15 cellular contexts compared by ENCODE assay signal in genomic region chr22:38849816-38850215, GRCh38. TPM values are rescaled to one million over a fixed set of nuclear protein-coding genes. Genes with fewer than 3 reads are reported as not detected.
DNase-seq lines count a peak whose midpoint lies in the region; ATAC-seq and TF ChIP-seq lines count a peak whose summit lies in the region.
"Had no signal": no experiment of that assay in that cellular context is flagged by ENCODE, and none has a peak within 500 bp of the region (broad histone marks: within the 10 kb centered on the region; RNA-seq: fewer than 3 reads in every experiment).

No MANE protein-coding gene starts in this region.

- peaks cover 1 to 3% of the 10 kb centered on the region in 2 donors for H3K4me1 Mint-ChIP-seq in effector memory CD8-positive, alpha-beta T cell (ENCODE audit: low read depth in 2 of 2)
- H3K4me1 Mint-ChIP-seq: CD4-positive, CD25-positive, alpha-beta regulatory T cell; CD8-positive, alpha-beta memory T cell; IgD-negative memory B cell had no signal

- peak overlapping the region; percentile 27 for H3K18ac ChIP-seq in neuronal stem cell (ENCODE audit: low read length)

- H2AFZ ChIP-seq in neuronal stem cell (ENCODE audit: low read length) = no peak overlapping the region

- H3K4me1 ChIP-seq in heart right ventricle = peaks cover 0 to under 1% (median 0%) of the 10 kb centered on the region in 9 donors
- peaks cover 4 to 10% of the 10 kb centered on the region in 2 donors for H3K4me1 ChIP-seq in neuronal stem cell (ENCODE audit: control insufficient read depth in 2 of 2, insufficient read depth in 1 of 2, low read depth in 1 of 2, low read length in 2 of 2)
- H3K4me1 ChIP-seq: HAP-1 had no signal

- no peak overlapping the region for H2BK120ac ChIP-seq in neuronal stem cell (ENCODE audit: low read depth, low read length)

- H3K4ac ChIP-seq in neuronal stem cell (ENCODE audit: low read length) = no peak overlapping the region

- no peak overlapping the region for H2AK5ac ChIP-seq in neuronal stem cell (ENCODE audit: low read depth, low read length)

- H3K9me3 Mint-ChIP-seq in effector memory CD8-positive, alpha-beta T cell = no peaks in the 10 kb centered on the region
- H3K9me3 Mint-ChIP-seq: CD8-positive, alpha-beta memory T cell; IgD-negative memory B cell had no signal

- H3K4me3 ChIP-seq in heart right ventricle = no peak overlapping the region
- no peak overlapping the region for H3K4me3 ChIP-seq in neuronal stem cell (ENCODE audit: low read length in 2 of 2)
- H3K4me3 ChIP-seq: HAP-1 had no signal

- no peak for TF ChIP-seq CTCF in heart right ventricle (IDR thresholded peaks at IDR 0.05)

- no peak overlapping the region for H3K23ac ChIP-seq in neuronal stem cell (ENCODE audit: low read depth, low read length, poor library complexity)

- H2BK15ac ChIP-seq in neuronal stem cell (ENCODE audit: low read length) = peak overlapping the region; percentile 12

- no peaks in the 10 kb centered on the region for H3K79me1 ChIP-seq in neuronal stem cell (ENCODE audit: low read depth, low read length)

- no peak overlapping the region for H3K14ac ChIP-seq in neuronal stem cell (ENCODE audit: low read length)

- no peak for ATAC-seq in left ventricle myocardium superior
- ATAC-seq in heart right ventricle = no peak
- no peak for ATAC-seq in effector memory CD8-positive, alpha-beta T cell (replicated peaks)
- no peak for ATAC-seq in GM19455 (IDR thresholded peaks at IDR 0.05; ENCODE audit: unreplicated experiment)
- ATAC-seq: HepG2 had no signal

- peaks cover 0 to 59% of the 10 kb centered on the region in 2 donors for H3K27me3 Mint-ChIP-seq in effector memory CD8-positive, alpha-beta T cell

- H2BK12ac ChIP-seq in neuronal stem cell (ENCODE audit: low read length) = no peak overlapping the region

- no peak overlapping the region for H4K91ac ChIP-seq in neuronal stem cell (ENCODE audit: low read depth, low read length, poor library complexity)

- H3K9me3 ChIP-seq in heart right ventricle = no peaks in the 10 kb centered on the region
- H3K9me3 ChIP-seq in neuronal stem cell (replicated peaks in 1 of 2; ENCODE audit: control insufficient read depth in 2 of 2, insufficient read depth in 1 of 2, low read depth in 1 of 2, low read length in 2 of 2) = no peaks in the 10 kb centered on the region
- H3K9me3 ChIP-seq: BE2C, HAP-1 had no signal

- no peak overlapping the region for H3K27ac Mint-ChIP-seq in effector memory CD8-positive, alpha-beta T cell
- H3K27ac Mint-ChIP-seq: CD8-positive, alpha-beta memory T cell; IgD-negative memory B cell had no signal

- H3K36me3 ChIP-seq in heart right ventricle (no peaks in the 10 kb centered on the region), neuronal stem cell (replicated peaks in 1 of 2; ENCODE audit: control insufficient read depth in 2 of 2, insufficient read depth in 2 of 2, low read length in 2 of 2) (no peaks in the 10 kb centered on the region)
- H3K36me3 ChIP-seq: BE2C, HAP-1 had no signal

- H3K4me2 ChIP-seq in neuronal stem cell (ENCODE audit: insufficient read depth, low read length, poor library complexity, severe bottlenecking) = no peak overlapping the region

- H3K27me3 ChIP-seq in heart right ventricle = peaks cover 0 to 25% (median 5%) of the 10 kb centered on the region in 7 donors
- H3K27me3 ChIP-seq in neuronal stem cell (ENCODE audit: control insufficient read depth in 3 of 3, insufficient read depth in 3 of 3, low read depth in 1 of 3, low read length in 3 of 3) = peaks cover 0 to 80% (median 9%) of the 10 kb centered on the region in 3 experiments
- H3K27me3 ChIP-seq: BE2C had no signal

- H3K36me3 Mint-ChIP-seq in effector memory CD8-positive, alpha-beta T cell (ENCODE audit: insufficient read depth) = peaks cover 3% of the 10 kb centered on the region
- H3K36me3 Mint-ChIP-seq: CD4-positive, CD25-positive, alpha-beta regulatory T cell; CD8-positive, alpha-beta memory T cell; IgD-negative memory B cell had no signal

- intact Hi-C loops in left ventricle myocardium superior (cut with micrococcal nuclease) = no loop called here
- intact Hi-C loops in heart right ventricle (cut with DNase I) = loop anchor here in 1 of 10 donors (10.0 kb wide), 1 partner anchor 75 kb away; no protein-coding TSS in a partner anchor

- peak; percentile 9 for DNase-seq in left ventricle myocardium superior
- DNase-seq in heart right ventricle = no peak
- DNase-seq in cerebellar nuclear complex (lab: John Stamatoyannopoulos, UW) = peak; percentile 69 to 84
- no peak for DNase-seq in neuronal stem cell (ENCODE audit: low spot score)
- no peak for DNase-seq in effector memory CD8-positive, alpha-beta T cell
- DNase-seq: ACHN; BE2C; CD4-positive, CD25-positive, alpha-beta regulatory T cell; COR-L47; GDM1 had no signal

- H3K4me3 Mint-ChIP-seq in effector memory CD8-positive, alpha-beta T cell = no peak overlapping the region
- H3K4me3 Mint-ChIP-seq: CD4-positive, CD25-positive, alpha-beta regulatory T cell; CD8-positive, alpha-beta memory T cell had no signal

- H3K9ac ChIP-seq in neuronal stem cell (ENCODE audit: low read depth, low read length, poor library complexity) = no peak overlapping the region

- 57 to 70% methylated on average over 6 of the region's 6 CpGs for WGBS in heart right ventricle, 2 donors
- no CpG with 5 or more reads among the region's 6 CpGs for WGBS in neuronal stem cell (ENCODE audit: extremely low coverage in 2 of 2, insufficient read length in 2 of 2, insufficient replicate concordance in 1 of 2), 2 donors

- H3K27ac ChIP-seq in heart right ventricle (no peak overlapping the region), neuronal stem cell (replicated peaks; ENCODE audit: low read length) (no peak overlapping the region)

- no peak overlapping the region for H2BK5ac ChIP-seq in neuronal stem cell (ENCODE audit: low read length)

- no peak overlapping the region for H4K8ac ChIP-seq in neuronal stem cell (ENCODE audit: low read depth, low read length)

RNA-seq across cellular contexts. Expression of gene NPTXR, which starts 6.0 kb away (rescaled TPM):
- 23.4 TPM for total RNA-seq in left ventricle myocardium superior
- total RNA-seq in heart right ventricle = 10 to 100 TPM; 14.7 to 32.9 (median 24.0) TPM
- 1 to 10 TPM; 8.6 to 9.2 TPM for polyA plus RNA-seq in heart right ventricle
- 3.7 TPM for polyA plus RNA-seq in neuronal stem cell (2013, experiment 1 of 2)
- polyA plus RNA-seq in neuronal stem cell (2013, experiment 2 of 2) = 3.7 TPM

RNA-seq across cellular contexts. Expression of gene CBX6, which starts 22.2 kb away (rescaled TPM):
- 37.1 TPM for total RNA-seq in left ventricle myocardium superior
- total RNA-seq in heart right ventricle = 10 to 100 TPM; 28.2 to 49.1 (median 37.3) TPM
- polyA plus RNA-seq in heart right ventricle = 10 to 100 TPM; 17.4 to 23.9 TPM
- polyA plus RNA-seq in neuronal stem cell (2013, experiment 1 of 2) = 12.0 TPM
- polyA plus RNA-seq in neuronal stem cell (2013, experiment 2 of 2) = 12.4 TPM

RNA-seq across cellular contexts. Expression of gene DNAL4, which starts 55.9 kb away (rescaled TPM):
- 11.6 TPM for total RNA-seq in left ventricle myocardium superior
- 10 to 100 TPM in 4 of 10 donors, 1 to 10 TPM in 6; 8.3 to 11.7 (median 9.9) TPM for total RNA-seq in heart right ventricle
- polyA plus RNA-seq in heart right ventricle = 10 to 100 TPM in 1 of 2 donors, 1 to 10 TPM in 1; 7.7 to 10.7 TPM
- polyA plus RNA-seq in neuronal stem cell (2013, experiment 1 of 2) = 23.4 TPM
- 22.3 TPM for polyA plus RNA-seq in neuronal stem cell (2013, experiment 2 of 2)

Comparison
In these comparisons a context has a peak if more than half of its experiments do, and no peak if none do; other contexts are left out.
1. DNase-seq: peak in left ventricle myocardium superior (single experiment) and cerebellar nuclear complex (2 of 2); none in heart right ventricle (0 of 2), neuronal stem cell (single experiment) and effector memory CD8-positive, alpha-beta T cell (0 of 3).